In the genomic region with DNA sequence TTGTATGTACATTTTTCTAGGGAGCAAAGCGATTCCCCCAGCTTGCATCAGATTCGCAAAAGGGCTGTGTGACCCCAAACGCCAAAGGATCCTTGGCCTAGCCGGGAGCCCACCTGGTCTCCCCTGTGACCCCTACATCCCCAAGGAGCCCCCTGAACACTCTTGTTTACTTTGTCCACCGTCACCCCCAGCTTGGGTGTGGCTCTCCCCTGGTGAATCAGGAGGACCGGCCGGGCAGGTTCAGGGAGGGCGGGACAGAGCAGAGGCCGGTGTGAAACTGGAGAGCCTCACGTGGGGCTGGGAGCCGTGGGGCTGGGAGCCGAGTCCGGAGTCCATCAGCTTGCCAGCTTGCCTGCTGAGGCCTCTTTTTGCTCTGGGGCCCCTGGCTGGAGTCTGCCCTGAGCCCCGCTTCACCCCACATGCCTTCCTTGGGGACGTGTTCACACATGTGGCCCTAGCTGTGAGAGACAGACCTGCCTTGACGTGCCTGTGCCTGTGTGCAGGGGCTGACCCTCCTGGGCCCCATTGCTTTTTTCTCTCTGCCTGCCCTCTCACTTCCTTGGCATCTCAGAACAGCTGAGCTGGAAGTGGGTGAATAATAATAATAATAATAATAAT, we compare ENCODE assay signal across 1 cellular context.
TF ChIP-seq lines count a peak whose summit lies in the region.

No MANE protein-coding gene starts in this region.

TF ChIP-seq in HEK293, 187 proteins besides CTCF, POLR2A, EP300 and RAD21 (continued from another document and continues in another):
- TF ChIP-seq ZBTB7A (tag by site-specific recombination; IDR thresholded peaks at IDR 0.05; ENCODE audit: low read depth) (no peak), ZNF76 (tag by site-specific recombination; IDR thresholded peaks at IDR 0.05; ENCODE audit: borderline replicate concordance, low read depth) (peak; percentile 52; the same call in 1 of the 2 replicates), GLIS2 (tag by site-specific recombination; IDR thresholded peaks at IDR 0.05) (peak; percentile 96), ZBTB17 (tag by site-specific recombination; IDR thresholded peaks at IDR 0.05) (peak; percentile 51), ZNF48 (tag by site-specific recombination; IDR thresholded peaks at IDR 0.05) (no peak), ZNF792 (tag by site-specific recombination; IDR thresholded peaks at IDR 0.05) (no peak), KLF17 (tag by site-specific recombination; IDR thresholded peaks at IDR 0.05) (peak; percentile 84; the same call in 1 of the 2 replicates), ZNF169 (tag by site-specific recombination; IDR thresholded peaks at IDR 0.05) (no peak), ZNF692 (tag by site-specific recombination; IDR thresholded peaks at IDR 0.05) (peak; percentile 77), ZNF16 (tag by site-specific recombination; IDR thresholded peaks at IDR 0.05; ENCODE audit: low read depth) (no peak), ZNF639 (tag by site-specific recombination; IDR thresholded peaks at IDR 0.05) (no peak), SP2 (tag by site-specific recombination; IDR thresholded peaks at IDR 0.05) (peak; percentile 38), ZNF626 (tag by site-specific recombination; IDR thresholded peaks at IDR 0.05) (no peak), ZNF837 (tag by site-specific recombination; IDR thresholded peaks at IDR 0.05) (0 out of 2 replicates have a peak, but pooled peaks have one; percentile 11), PATZ1 (tag by site-specific recombination; IDR thresholded peaks at IDR 0.05) (peak; percentile 86), PRDM1 (tag by site-specific recombination; IDR thresholded peaks at IDR 0.05) (peak; percentile 22; the same call in 1 of the 2 replicates), TSHZ1 (tag by site-specific recombination; IDR thresholded peaks at IDR 0.05; ENCODE audit: borderline replicate concordance) (no peak), ZFP69B (tag by site-specific recombination; IDR thresholded peaks at IDR 0.05) (peak; percentile 61; the same call in 1 of the 2 replicates), KLF10 (tag by site-specific recombination; IDR thresholded peaks at IDR 0.05) (no peak), ZNF239 (tag by site-specific recombination; IDR thresholded peaks at IDR 0.05) (no peak), BCL11A (tag by site-specific recombination; IDR thresholded peaks at IDR 0.05; ENCODE audit: low read depth) (peak; percentile 34; the same call in 1 of the 2 replicates), ZBTB20 (tag by site-specific recombination; IDR thresholded peaks at IDR 0.05) (peak; percentile 95), ZNF280D (tag by site-specific recombination; IDR thresholded peaks at IDR 0.05) (peak; percentile 50; the same call in 1 of the 2 replicates), ZBTB21 (tag by site-specific recombination; IDR thresholded peaks at IDR 0.05) (no peak), KLF1 (tag by site-specific recombination; IDR thresholded peaks at IDR 0.05) (peak; percentile 73), ZNF561 (tag by site-specific recombination; IDR thresholded peaks at IDR 0.05; ENCODE audit: borderline replicate concordance) (0 out of 2 replicates have a peak, but pooled peaks have one; percentile 9), ZBTB6 (tag by site-specific recombination; IDR thresholded peaks at IDR 0.05) (0 out of 2 replicates have a peak, but pooled peaks have one; percentile 12), GLIS1 (tag by site-specific recombination; IDR thresholded peaks at IDR 0.05) (peak; percentile 81), ZSCAN30 (tag by site-specific recombination; IDR thresholded peaks at IDR 0.05) (peak; percentile 85), ZNF530 (tag by site-specific recombination; IDR thresholded peaks at IDR 0.05; ENCODE audit: low read depth) (no peak), KLF16 (tag by site-specific recombination; IDR thresholded peaks at IDR 0.05) (peak; percentile 47; the same call in 1 of the 2 replicates), ZNF600 (tag by site-specific recombination; IDR thresholded peaks at IDR 0.05) (peak; percentile 64), ZNF114 (tag by site-specific recombination; IDR thresholded peaks at IDR 0.05) (no peak), ZBTB8A (tag by site-specific recombination; IDR thresholded peaks at IDR 0.05) (0 out of 2 replicates have a peak, but pooled peaks have one; percentile 9), ZFP41 (tag by site-specific recombination; IDR thresholded peaks at IDR 0.05; ENCODE audit: borderline replicate concordance) (no peak), SP7 (tag by site-specific recombination; IDR thresholded peaks at IDR 0.05) (no peak; the same call in 1 of the 2 replicates), ZNF324 (tag by site-specific recombination; IDR thresholded peaks at IDR 0.05) (0 out of 2 replicates have a peak, but pooled peaks have one; percentile 11)
- TF ChIP-seq, protein P1, sequence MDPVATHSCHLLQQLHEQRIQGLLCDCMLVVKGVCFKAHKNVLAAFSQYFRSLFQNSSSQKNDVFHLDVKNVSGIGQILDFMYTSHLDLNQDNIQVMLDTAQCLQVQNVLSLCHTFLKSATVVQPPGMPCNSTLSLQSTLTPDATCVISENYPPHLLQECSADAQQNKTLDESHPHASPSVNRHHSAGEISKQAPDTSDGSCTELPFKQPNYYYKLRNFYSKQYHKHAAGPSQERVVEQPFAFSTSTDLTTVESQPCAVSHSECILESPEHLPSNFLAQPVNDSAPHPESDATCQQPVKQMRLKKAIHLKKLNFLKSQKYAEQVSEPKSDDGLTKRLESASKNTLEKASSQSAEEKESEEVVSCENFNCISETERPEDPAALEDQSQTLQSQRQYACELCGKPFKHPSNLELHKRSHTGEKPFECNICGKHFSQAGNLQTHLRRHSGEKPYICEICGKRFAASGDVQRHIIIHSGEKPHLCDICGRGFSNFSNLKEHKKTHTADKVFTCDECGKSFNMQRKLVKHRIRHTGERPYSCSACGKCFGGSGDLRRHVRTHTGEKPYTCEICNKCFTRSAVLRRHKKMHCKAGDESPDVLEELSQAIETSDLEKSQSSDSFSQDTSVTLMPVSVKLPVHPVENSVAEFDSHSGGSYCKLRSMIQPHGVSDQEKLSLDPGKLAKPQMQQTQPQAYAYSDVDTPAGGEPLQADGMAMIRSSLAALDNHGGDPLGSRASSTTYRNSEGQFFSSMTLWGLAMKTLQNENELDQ (tag by site-specific recombination; IDR thresholded peaks at IDR 0.05; ENCODE audit: low read depth): no peak
- TF ChIP-seq, protein P2, sequence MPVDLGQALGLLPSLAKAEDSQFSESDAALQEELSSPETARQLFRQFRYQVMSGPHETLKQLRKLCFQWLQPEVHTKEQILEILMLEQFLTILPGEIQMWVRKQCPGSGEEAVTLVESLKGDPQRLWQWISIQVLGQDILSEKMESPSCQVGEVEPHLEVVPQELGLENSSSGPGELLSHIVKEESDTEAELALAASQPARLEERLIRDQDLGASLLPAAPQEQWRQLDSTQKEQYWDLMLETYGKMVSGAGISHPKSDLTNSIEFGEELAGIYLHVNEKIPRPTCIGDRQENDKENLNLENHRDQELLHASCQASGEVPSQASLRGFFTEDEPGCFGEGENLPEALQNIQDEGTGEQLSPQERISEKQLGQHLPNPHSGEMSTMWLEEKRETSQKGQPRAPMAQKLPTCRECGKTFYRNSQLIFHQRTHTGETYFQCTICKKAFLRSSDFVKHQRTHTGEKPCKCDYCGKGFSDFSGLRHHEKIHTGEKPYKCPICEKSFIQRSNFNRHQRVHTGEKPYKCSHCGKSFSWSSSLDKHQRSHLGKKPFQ (tag by site-specific recombination; IDR thresholded peaks at IDR 0.05): peak; percentile 72; the same call in 1 of the 2 replicates
